27 cellular contexts compared by ENCODE assay signal in the genomic region with DNA sequence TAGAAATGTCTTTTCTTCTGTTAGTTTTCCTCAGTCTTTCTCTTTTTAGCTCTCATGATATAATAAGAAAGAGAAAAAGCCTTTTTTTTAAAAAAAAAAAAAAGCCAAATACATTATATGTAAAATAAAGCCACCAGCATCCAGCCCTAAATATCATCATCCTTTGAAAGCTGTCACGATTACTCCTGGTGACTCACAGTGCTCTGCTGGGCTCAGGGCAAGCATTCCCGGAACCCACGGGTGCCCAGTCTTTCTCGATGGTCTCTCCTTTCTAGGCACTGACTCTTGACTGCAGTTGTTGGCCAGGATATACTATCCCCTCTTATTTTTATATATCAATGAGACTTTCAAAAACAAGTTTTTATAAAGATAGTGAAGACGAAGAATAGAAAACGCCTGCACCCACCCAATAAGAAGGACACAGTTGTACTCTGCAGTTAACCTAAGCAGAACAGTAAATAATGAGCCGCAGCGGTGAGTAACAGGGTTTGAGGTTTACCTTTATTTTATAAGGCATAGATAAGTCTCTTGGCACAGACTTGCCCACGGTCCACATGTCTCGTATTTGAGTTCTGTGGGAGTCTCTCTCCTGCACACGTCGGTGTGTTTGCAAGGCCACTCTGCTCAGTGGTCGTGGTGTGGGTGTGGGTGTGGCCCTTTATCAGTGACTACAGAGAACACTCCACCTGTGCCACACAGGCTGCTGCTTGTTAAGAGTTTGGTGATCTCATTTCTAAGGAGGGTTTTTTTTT. TPM values are rescaled to one million over a fixed set of nuclear protein-coding genes. Genes with fewer than 3 reads are reported as not detected.
DNase-seq lines count a peak whose midpoint lies in the region; ATAC-seq and TF ChIP-seq lines count a peak whose summit lies in the region.
"Had no signal": no experiment of that assay in that cellular context is flagged by ENCODE, and none has a peak within 500 bp of the region (broad histone marks: within the 10 kb centered on the region; RNA-seq: fewer than 3 reads in every experiment).

No MANE protein-coding gene starts in this region.

- TF ChIP-seq POLR2A in body of pancreas (IDR thresholded peaks at IDR 0.05), result no peak

- H3K9me3 Mint-ChIP-seq in osteocyte (ENCODE audit: unreplicated experiment), result peaks cover 8% of the 10 kb centered on the region
- peaks cover 0 to 12% (median 6%) of the 10 kb centered on the region in 8 donors for H3K9me3 Mint-ChIP-seq in CD4-positive, alpha-beta memory T cell
- peaks cover 3 to 6% of the 10 kb centered on the region in 2 donors for H3K9me3 Mint-ChIP-seq in activated naive CD4-positive, alpha-beta T cell treated with anti-CD3 and anti-CD28 coated beads, Interleukin-2, amount 50 U/mL, for 72 hours
- H3K9me3 Mint-ChIP-seq in activated T-cell treated with anti-CD3 and anti-CD28 coated beads, Interleukin-2, amount 50 U/mL, for 24 hours, result peaks cover 6% of the 10 kb centered on the region

- H3K27me3 ChIP-seq in body of pancreas, result no peaks in the 10 kb centered on the region
- no peaks in the 10 kb centered on the region for H3K27me3 ChIP-seq in CD4-positive, alpha-beta memory T cell (ENCODE audit: insufficient read depth, low read length)

- WGBS in body of pancreas, 2 donors, result 46 to 53% methylated on average over 13 of the region's 13 CpGs

- H3K27ac ChIP-seq in body of pancreas, result peak overlapping the region in 1 of 4 donors; percentile 45
- no peak overlapping the region for H3K27ac ChIP-seq in CD4-positive, alpha-beta memory T cell (ENCODE audit: low read depth, low read length)
- H3K27ac ChIP-seq: A549, KMS-11 had no signal

- H3K9me3 ChIP-seq in body of pancreas, result no peaks in the 10 kb centered on the region
- no peaks in the 10 kb centered on the region for H3K9me3 ChIP-seq in CD4-positive, alpha-beta memory T cell (ENCODE audit: control insufficient read depth in 1 of 2, low read length in 2 of 2)
- H3K9me3 ChIP-seq: A549 had no signal

- H3K4me3 ChIP-seq in body of pancreas, result no peak overlapping the region
- no peak overlapping the region for H3K4me3 ChIP-seq in CD4-positive, alpha-beta memory T cell (ENCODE audit: low read length in 2 of 2)
- H3K4me3 ChIP-seq: A549, GM12878, GM23338 had no signal

- intact Hi-C loops in body of pancreas (cut with DNase I), result no loop called here
- intact Hi-C loops in CD4-positive, alpha-beta memory T cell (cut with micrococcal nuclease), result no loop called here

- H3K27ac Mint-ChIP-seq in osteocyte (ENCODE audit: unreplicated experiment), result no peak overlapping the region
- no peak overlapping the region for H3K27ac Mint-ChIP-seq in CD4-positive, alpha-beta memory T cell
- H3K27ac Mint-ChIP-seq in activated naive CD4-positive, alpha-beta T cell treated with anti-CD3 and anti-CD28 coated beads, Interleukin-2, amount 50 U/mL, for 72 hours, result no peak overlapping the region
- no peak overlapping the region for H3K27ac Mint-ChIP-seq in activated T-cell treated with anti-CD3 and anti-CD28 coated beads, Interleukin-2, amount 50 U/mL, for 24 hours
- H3K27ac Mint-ChIP-seq: B cell; CD4-positive, CD25-positive, alpha-beta regulatory T cell; GM23338 had no signal

- H3K4me1 Mint-ChIP-seq in osteocyte (ENCODE audit: unreplicated experiment), result no peaks in the 10 kb centered on the region
- no peaks in the 10 kb centered on the region for H3K4me1 Mint-ChIP-seq in CD4-positive, alpha-beta memory T cell
- no peaks in the 10 kb centered on the region for H3K4me1 Mint-ChIP-seq in activated T-cell treated with anti-CD3 and anti-CD28 coated beads, Interleukin-2, amount 50 U/mL, for 24 hours (ENCODE audit: low read depth)
- H3K4me1 Mint-ChIP-seq: B cell; CD4-positive, CD25-positive, alpha-beta regulatory T cell; GM23338 had no signal

- H3K36me3 ChIP-seq in body of pancreas (replicated peaks in 1 of 2; ENCODE audit: insufficient read depth in 1 of 2, low read depth in 2 of 2), result peaks cover 0 to 14% of the 10 kb centered on the region in 2 donors
- no peaks in the 10 kb centered on the region for H3K36me3 ChIP-seq in CD4-positive, alpha-beta memory T cell (ENCODE audit: insufficient read depth, low read length)

- peaks cover 3% of the 10 kb centered on the region for H3K36me3 Mint-ChIP-seq in osteocyte (ENCODE audit: unreplicated experiment)
- no peaks in the 10 kb centered on the region for H3K36me3 Mint-ChIP-seq in CD4-positive, alpha-beta memory T cell
- peaks cover 0 to 7% of the 10 kb centered on the region in 2 donors for H3K36me3 Mint-ChIP-seq in activated naive CD4-positive, alpha-beta T cell treated with anti-CD3 and anti-CD28 coated beads, Interleukin-2, amount 50 U/mL, for 72 hours
- no peaks in the 10 kb centered on the region for H3K36me3 Mint-ChIP-seq in activated T-cell treated with anti-CD3 and anti-CD28 coated beads, Interleukin-2, amount 50 U/mL, for 24 hours (ENCODE audit: low read depth)
- H3K36me3 Mint-ChIP-seq: CD4-positive, CD25-positive, alpha-beta regulatory T cell had no signal

- DNase-seq in Daoy (ENCODE audit: low read depth) (peak; percentile 70), M059J (ENCODE audit: low read depth) (peak; percentile 74), body of pancreas (peak in 3 of 4 donors; percentile 68 to 73 (median 73)), osteocyte (ENCODE audit: extremely low spot score, unreplicated experiment) (peak; percentile 38)
- DNase-seq in CD4-positive, alpha-beta memory T cell, result no peak
- no peak for DNase-seq in activated naive CD4-positive, alpha-beta T cell treated with anti-CD3 and anti-CD28 coated beads, Interleukin-2, amount 50 U/mL, for 72 hours (ENCODE audit: low spot score in 2 of 2)
- DNase-seq in activated T-cell treated with anti-CD3 and anti-CD28 coated beads, Interleukin-2, amount 50 U/mL, for 24 hours, result no peak
- DNase-seq: CD4-positive, CD25-positive, alpha-beta regulatory T cell; COR-L47; DMS79; HCEC 1CT; IMR-90; NCI-H1417; NCI-H1694 treated with DMSO at 0.1 percent for 48 hours; NCI-H2081 treated with DMSO at 0.1 percent for 48 hours; NCI-H2171 treated with DMSO at 0.1 percent for 48 hours; NCI-H446; NCI-H526; SHP77 had no signal

- TF ChIP-seq CTCF in body of pancreas (IDR thresholded peaks at IDR 0.05) (no peak), osteocyte (IDR thresholded peaks at IDR 0.05) (no peak)

- ATAC-seq in body of pancreas (peak; percentile 66), GM21529 (IDR thresholded peaks at IDR 0.05; ENCODE audit: unreplicated experiment) (no peak)
- no peak for ATAC-seq in activated naive CD4-positive, alpha-beta T cell treated with anti-CD3 and anti-CD28 coated beads, Interleukin-2, amount 50 U/mL, for 72 hours
- ATAC-seq: A549, GM12878, GM23338 had no signal

- peaks cover 22% of the 10 kb centered on the region for H3K27me3 Mint-ChIP-seq in osteocyte (ENCODE audit: unreplicated experiment)
- peaks cover 11 to 31% of the 10 kb centered on the region in 2 donors for H3K27me3 Mint-ChIP-seq in CD4-positive, alpha-beta memory T cell
- H3K27me3 Mint-ChIP-seq in activated T-cell treated with anti-CD3 and anti-CD28 coated beads, Interleukin-2, amount 50 U/mL, for 24 hours, result peaks cover 17% of the 10 kb centered on the region

- H3K4me3 Mint-ChIP-seq in osteocyte (ENCODE audit: unreplicated experiment), result no peak overlapping the region
- no peak overlapping the region for H3K4me3 Mint-ChIP-seq in CD4-positive, alpha-beta memory T cell
- H3K4me3 Mint-ChIP-seq in activated T-cell treated with anti-CD3 and anti-CD28 coated beads, Interleukin-2, amount 50 U/mL, for 24 hours, result no peak overlapping the region
- H3K4me3 Mint-ChIP-seq: B cell; CD4-positive, CD25-positive, alpha-beta regulatory T cell; GM23338 had no signal

- peaks cover 11% of the 10 kb centered on the region for H3K4me1 ChIP-seq in body of pancreas
- no peaks in the 10 kb centered on the region for H3K4me1 ChIP-seq in CD4-positive, alpha-beta memory T cell (ENCODE audit: insufficient read depth, low read length)
- H3K4me1 ChIP-seq: A549 had no signal

- POLR2A ChIA-PET in CD4-positive, alpha-beta memory T cell (lab: Charles Lee; ENCODE audit: partially characterized antibody), result no interaction called here

- CTCF ChIA-PET in CD4-positive, alpha-beta memory T cell (lab: Charles Lee; ENCODE audit: partially characterized antibody), result no interaction called here

RNA-seq across cellular contexts. Expression of a gene that starts 15.7 kb away (rescaled TPM):
- 5.7 and 12.5 TPM in 2 replicates for total RNA-seq in Daoy (2014; rRNA removed; shearing (Covaris generic))
- total RNA-seq in M059J (2014; rRNA removed; shearing (Covaris generic)), result 346 and 370 TPM in 2 replicates
- total RNA-seq in body of pancreas, result 10 to 100 TPM in 1 of 2 donors, 1 to 10 TPM in 1; 2.3 to 12.2 TPM
- not detected in 2 replicates for total RNA-seq in osteocyte
- 100 to 1,000 TPM in 1 of 2 experiments, 10 to 100 TPM in 1; 98.7 to 107 TPM for total RNA-seq in CD4-positive, alpha-beta memory T cell
- 10 to 100 TPM; 29.6 to 46.9 TPM for polyA plus RNA-seq in CD4-positive, alpha-beta memory T cell
- total RNA-seq in activated naive CD4-positive, alpha-beta T cell treated with anti-CD3 and anti-CD28 coated beads, Interleukin-2, amount 50 U/mL, for 72 hours, result 10 to 100 TPM in 1 of 2 donors, 1 to 10 TPM in 1; 3.6 to 79.4 TPM
- total RNA-seq: MCF 10A had no signal
- polyA plus RNA-seq: A549 had no signal

RNA-seq across cellular contexts. Expression of a gene that starts 29.5 kb away (rescaled TPM):
- total RNA-seq in Daoy (2014; rRNA removed; shearing (Covaris generic)), result 0.23 and 2.8 TPM in 2 replicates
- total RNA-seq in M059J (2014; rRNA removed; shearing (Covaris generic)), result 0.52 TPM in 1 of 2 replicates, not detected in the other
- total RNA-seq in body of pancreas (10 to 100 TPM; 50.4 to 74.5 TPM), osteocyte (not detected in 2 replicates)
- not detected for total RNA-seq in CD4-positive, alpha-beta memory T cell
- not detected for polyA plus RNA-seq in CD4-positive, alpha-beta memory T cell
- not detected for total RNA-seq in activated naive CD4-positive, alpha-beta T cell treated with anti-CD3 and anti-CD28 coated beads, Interleukin-2, amount 50 U/mL, for 72 hours
- total RNA-seq: B cell; CD4-positive, CD25-positive, alpha-beta regulatory T cell; GM12878; IMR-90; MCF 10A; RPMI7951 had no signal
- polyA plus RNA-seq: A549; CD4-positive, CD25-positive, alpha-beta regulatory T cell; IMR-90 had no signal

Comparison
In these comparisons a context has a peak if more than half of its experiments do, and no peak if none do; other contexts are left out.
1. DNase-seq: peak in Daoy (single experiment), M059J (single experiment), body of pancreas (3 of 4) and osteocyte (single experiment); none in CD4-positive, alpha-beta memory T cell (0 of 5), activated naive CD4-positive, alpha-beta T cell treated with anti-CD3 and anti-CD28 coated beads, Interleukin-2, amount 50 U/mL, for 72 hours (0 of 2) and activated T-cell treated with anti-CD3 and anti-CD28 coated beads, Interleukin-2, amount 50 U/mL, for 24 hours (single experiment).
2. RNA of a gene that starts 29.5 kb away (total RNA-seq): 50.4 to 74.5 TPM in body of pancreas; 0.52 TPM in M059J, 0.23 to 2.8 TPM in Daoy, not detected in osteocyte, not detected in CD4-positive, alpha-beta memory T cell and not detected in activated naive CD4-positive, alpha-beta T cell treated with anti-CD3 and anti-CD28 coated beads, Interleukin-2, amount 50 U/mL, for 72 hours; every median in the first group is over 10 times any median in the second.